ENCODE assay signal across 1 cellular context in genomic region chr11:118000067-118000849, GRCh38.
TF ChIP-seq lines count a peak whose summit lies in the region.

No MANE protein-coding gene starts in this region.

TF ChIP-seq in GM23338, 12 proteins besides CTCF, POLR2A, EP300 and RAD21 (continued from another document):
- no peak for TF ChIP-seq ZNF331 (CRISPR knock-in tag; IDR thresholded peaks at IDR 0.05; ENCODE audit: low read depth)
- TF ChIP-seq EZH2 (IDR thresholded peaks at IDR 0.05; ENCODE audit: low read depth, unreplicated experiment) = no peak
- no peak for TF ChIP-seq CREB1 (CRISPR knock-in tag; IDR thresholded peaks at IDR 0.05; ENCODE audit: low read depth)
- TF ChIP-seq ZNF114 (CRISPR knock-in tag; IDR thresholded peaks at IDR 0.05) = no peak
- no peak for TF ChIP-seq ZNF462 (CRISPR knock-in tag; IDR thresholded peaks at IDR 0.05)
- TF ChIP-seq STAT1 (IDR thresholded peaks at IDR 0.05; ENCODE audit: unreplicated experiment) = no peak
